Comparison of ENCODE assay signal across 24 cellular contexts in the genomic region with DNA sequence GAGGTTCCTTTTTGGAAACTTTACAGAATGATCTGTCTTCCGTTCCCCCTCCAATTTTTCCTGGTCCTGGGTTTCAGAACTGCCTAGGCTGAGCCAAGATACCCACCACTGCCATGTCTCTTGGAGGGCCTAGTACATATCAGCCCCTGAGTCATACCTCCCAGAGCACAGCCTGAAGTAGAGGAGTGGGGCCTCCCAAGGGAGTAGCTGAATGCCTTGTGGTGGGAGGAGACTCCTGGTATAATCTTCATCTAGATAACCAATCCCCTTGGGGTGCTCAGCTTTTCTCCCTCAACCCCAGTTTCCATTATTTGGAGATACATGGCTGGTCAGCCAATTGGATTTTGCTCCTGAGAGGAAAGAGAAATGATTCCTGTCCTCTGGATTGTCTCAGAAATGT. TPM values are rescaled to one million over a fixed set of nuclear protein-coding genes. Genes with fewer than 3 reads are reported as not detected.
DNase-seq lines count a peak whose midpoint lies in the region; ATAC-seq and TF ChIP-seq lines count a peak whose summit lies in the region.
"Had no signal": no experiment of that assay in that cellular context is flagged by ENCODE, and none has a peak within 500 bp of the region (broad histone marks: within the 10 kb centered on the region; RNA-seq: fewer than 3 reads in every experiment).

No MANE protein-coding gene starts in this region.

- peak; percentile 64 for ATAC-seq in WTC11
- no peak for ATAC-seq in GM19463 (IDR thresholded peaks at IDR 0.05; ENCODE audit: unreplicated experiment)
- ATAC-seq in HG02938 (IDR thresholded peaks at IDR 0.05; ENCODE audit: unreplicated experiment) = no peak
- ATAC-seq: activated T-cell treated with anti-CD3 and anti-CD28 coated beads, Interleukin-2, amount 50 U/mL, for 72 hours; body of pancreas; CD8-positive, alpha-beta T cell; GM23338; left lobe of liver had no signal

- peaks cover 34% of the 10 kb centered on the region for H3K4me1 Mint-ChIP-seq in WTC11
- H3K4me1 Mint-ChIP-seq: GM23338 had no signal

- DNase-seq in GM03348 (ENCODE audit: low spot score) (peak; percentile 32), WTC11 (ENCODE audit: low spot score) (no peak), fibroblast of the aortic adventitia (ENCODE audit: low read depth) (peak; percentile 80), pons (ENCODE audit: low spot score) (no peak), NCI-H446 treated with DMSO at 0.1 percent for 48 hours (lab: John Stamatoyannopoulos, UW) (no peak)
- DNase-seq: ACHN; activated naive CD4-positive, alpha-beta T cell treated with anti-CD3 and anti-CD28 coated beads, Interleukin-2, amount 50 U/mL, for 16 hours; activated T-cell treated with anti-CD3 and anti-CD28 coated beads, Interleukin-2, amount 50 U/mL, for 72 hours; body of pancreas; CD8-positive, alpha-beta T cell; dermis blood vessel endothelial cell; DMS79; midbrain; NCI-H1436 treated with DMSO at 0.1 percent for 48 hours; NCI-H2171 treated with DMSO at 0.1 percent for 48 hours; NCI-H82; PC-9; stimulated activated CD4-positive, alpha-beta T cell treated with anti-CD3 and anti-CD28 coated beads, Interleukin-4, amount 100 ng/mL, for 24 hours had no signal

- H3K27ac ChIP-seq in ACC112 (ENCODE audit: low read depth, low read length) = peak overlapping the region; percentile 20
- H3K27ac ChIP-seq: body of pancreas, PC-9 had no signal

- H3K36me3 ChIP-seq in ACC112 (ENCODE audit: insufficient read depth, low read length) = peaks cover 3% of the 10 kb centered on the region; the same call in 1 of the 2 replicates

- no peaks in the 10 kb centered on the region for H3K27me3 ChIP-seq in ACC112 (ENCODE audit: insufficient read depth, low read length)
- H3K27me3 ChIP-seq: body of pancreas had no signal

- peaks cover 24% of the 10 kb centered on the region for H3K4me1 ChIP-seq in ACC112 (ENCODE audit: control insufficient read depth, insufficient read depth, low read length, unreplicated experiment)
- H3K4me1 ChIP-seq: body of pancreas had no signal

- H3K4me3 Mint-ChIP-seq in WTC11 = no peak overlapping the region
- H3K4me3 Mint-ChIP-seq: activated T-cell treated with anti-CD3 and anti-CD28 coated beads, Interleukin-2, amount 50 U/mL, for 72 hours; CD8-positive, alpha-beta T cell; GM23338 had no signal

- no peak overlapping the region for H3K4me3 ChIP-seq in ACC112 (ENCODE audit: low read depth, low read length)
- no peak overlapping the region for H3K4me3 ChIP-seq in fibroblast of the aortic adventitia (ENCODE audit: low read depth, low read length)
- H3K4me3 ChIP-seq: body of pancreas, GM23338, PC-9, smooth muscle cell had no signal

- no peak overlapping the region for H2AFZ ChIP-seq in ACC112 (ENCODE audit: low read length, unreplicated experiment)
- H2AFZ ChIP-seq: GM23338, PC-9 had no signal

- POLR2A ChIA-PET in WTC11 (lab: Charles Lee) = no interaction called here

- peaks cover 35% of the 10 kb centered on the region for H3K79me2 ChIP-seq in ACC112 (ENCODE audit: control insufficient read depth, insufficient read depth, low read length, unreplicated experiment)

- TF ChIP-seq CTCF in WTC11 (IDR thresholded peaks at IDR 0.05) (no peak), fibroblast of the aortic adventitia (IDR thresholded peaks at IDR 0.05; ENCODE audit: insufficient read depth, low read length) (no peak)

- H3K27ac Mint-ChIP-seq in WTC11 = peak overlapping the region; percentile 46; the same call in 1 of the 2 replicates
- H3K27ac Mint-ChIP-seq: activated T-cell treated with anti-CD3 and anti-CD28 coated beads, Interleukin-2, amount 50 U/mL, for 72 hours; CD8-positive, alpha-beta T cell; GM23338 had no signal

- 0 out of 2 replicates have a peak, but pooled peaks cover 3% of the 10 kb centered on the region for H3K9me3 Mint-ChIP-seq in WTC11
- H3K9me3 Mint-ChIP-seq: CD8-positive, alpha-beta T cell had no signal

- CTCF ChIA-PET in WTC11 (lab: Charles Lee) = interaction anchor here (0.6 to 2.4 kb wide), 4 partner anchors 10 to 137 kb away, joined by 3 to 8 read pairs (median 3); no protein-coding TSS in a partner anchor

- no peaks in the 10 kb centered on the region for H3K27me3 Mint-ChIP-seq in WTC11 (ENCODE audit: low read depth)

- H3K36me3 Mint-ChIP-seq in WTC11 = peaks cover 23% of the 10 kb centered on the region

TF ChIP-seq in WTC11, 78 proteins besides CTCF, POLR2A, EP300 and RAD21:
- no peak for TF ChIP-seq SP1 (CRISPR knock-in tag; conservative IDR thresholded peaks at IDR 0.05)
- TF ChIP-seq ZBTB21 (CRISPR knock-in tag; IDR thresholded peaks at IDR 0.05; ENCODE audit: borderline replicate concordance) = no peak
- no peak for TF ChIP-seq TP53 (CRISPR knock-in tag; IDR thresholded peaks at IDR 0.05)
- TF ChIP-seq, protein P1, sequence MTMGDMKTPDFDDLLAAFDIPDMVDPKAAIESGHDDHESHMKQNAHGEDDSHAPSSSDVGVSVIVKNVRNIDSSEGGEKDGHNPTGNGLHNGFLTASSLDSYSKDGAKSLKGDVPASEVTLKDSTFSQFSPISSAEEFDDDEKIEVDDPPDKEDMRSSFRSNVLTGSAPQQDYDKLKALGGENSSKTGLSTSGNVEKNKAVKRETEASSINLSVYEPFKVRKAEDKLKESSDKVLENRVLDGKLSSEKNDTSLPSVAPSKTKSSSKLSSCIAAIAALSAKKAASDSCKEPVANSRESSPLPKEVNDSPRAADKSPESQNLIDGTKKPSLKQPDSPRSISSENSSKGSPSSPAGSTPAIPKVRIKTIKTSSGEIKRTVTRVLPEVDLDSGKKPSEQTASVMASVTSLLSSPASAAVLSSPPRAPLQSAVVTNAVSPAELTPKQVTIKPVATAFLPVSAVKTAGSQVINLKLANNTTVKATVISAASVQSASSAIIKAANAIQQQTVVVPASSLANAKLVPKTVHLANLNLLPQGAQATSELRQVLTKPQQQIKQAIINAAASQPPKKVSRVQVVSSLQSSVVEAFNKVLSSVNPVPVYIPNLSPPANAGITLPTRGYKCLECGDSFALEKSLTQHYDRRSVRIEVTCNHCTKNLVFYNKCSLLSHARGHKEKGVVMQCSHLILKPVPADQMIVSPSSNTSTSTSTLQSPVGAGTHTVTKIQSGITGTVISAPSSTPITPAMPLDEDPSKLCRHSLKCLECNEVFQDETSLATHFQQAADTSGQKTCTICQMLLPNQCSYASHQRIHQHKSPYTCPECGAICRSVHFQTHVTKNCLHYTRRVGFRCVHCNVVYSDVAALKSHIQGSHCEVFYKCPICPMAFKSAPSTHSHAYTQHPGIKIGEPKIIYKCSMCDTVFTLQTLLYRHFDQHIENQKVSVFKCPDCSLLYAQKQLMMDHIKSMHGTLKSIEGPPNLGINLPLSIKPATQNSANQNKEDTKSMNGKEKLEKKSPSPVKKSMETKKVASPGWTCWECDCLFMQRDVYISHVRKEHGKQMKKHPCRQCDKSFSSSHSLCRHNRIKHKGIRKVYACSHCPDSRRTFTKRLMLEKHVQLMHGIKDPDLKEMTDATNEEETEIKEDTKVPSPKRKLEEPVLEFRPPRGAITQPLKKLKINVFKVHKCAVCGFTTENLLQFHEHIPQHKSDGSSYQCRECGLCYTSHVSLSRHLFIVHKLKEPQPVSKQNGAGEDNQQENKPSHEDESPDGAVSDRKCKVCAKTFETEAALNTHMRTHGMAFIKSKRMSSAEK (CRISPR knock-in tag; IDR thresholded peaks at IDR 0.05; ENCODE audit: borderline replicate concordance) = no peak
- TF ChIP-seq TCF7 (CRISPR knock-in tag; IDR thresholded peaks at IDR 0.05; ENCODE audit: low read depth) = no peak
- TF ChIP-seq, protein P2, sequence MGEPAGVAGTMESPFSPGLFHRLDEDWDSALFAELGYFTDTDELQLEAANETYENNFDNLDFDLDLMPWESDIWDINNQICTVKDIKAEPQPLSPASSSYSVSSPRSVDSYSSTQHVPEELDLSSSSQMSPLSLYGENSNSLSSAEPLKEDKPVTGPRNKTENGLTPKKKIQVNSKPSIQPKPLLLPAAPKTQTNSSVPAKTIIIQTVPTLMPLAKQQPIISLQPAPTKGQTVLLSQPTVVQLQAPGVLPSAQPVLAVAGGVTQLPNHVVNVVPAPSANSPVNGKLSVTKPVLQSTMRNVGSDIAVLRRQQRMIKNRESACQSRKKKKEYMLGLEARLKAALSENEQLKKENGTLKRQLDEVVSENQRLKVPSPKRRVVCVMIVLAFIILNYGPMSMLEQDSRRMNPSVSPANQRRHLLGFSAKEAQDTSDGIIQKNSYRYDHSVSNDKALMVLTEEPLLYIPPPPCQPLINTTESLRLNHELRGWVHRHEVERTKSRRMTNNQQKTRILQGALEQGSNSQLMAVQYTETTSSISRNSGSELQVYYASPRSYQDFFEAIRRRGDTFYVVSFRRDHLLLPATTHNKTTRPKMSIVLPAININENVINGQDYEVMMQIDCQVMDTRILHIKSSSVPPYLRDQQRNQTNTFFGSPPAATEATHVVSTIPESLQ (CRISPR knock-in tag; IDR thresholded peaks at IDR 0.05) = no peak
- TF ChIP-seq ZNF396 (CRISPR knock-in tag; IDR thresholded peaks at IDR 0.05; ENCODE audit: borderline replicate concordance) = no peak
- no peak for TF ChIP-seq ZMAT4 (CRISPR knock-in tag; IDR thresholded peaks at IDR 0.05)
- no peak for TF ChIP-seq ETV6 (CRISPR knock-in tag; IDR thresholded peaks at IDR 0.05)

RNA-seq across cellular contexts. Expression of gene ZNF763, which starts 30.3 kb away (rescaled TPM):
- total RNA-seq in WTC11 (2021) = 2.4 to 3.1 TPM (median 2.9 TPM) in 3 replicates
- total RNA-seq in fibroblast of the aortic adventitia (ENCODE audit: low replicate concordance) = 0.27 and 3.4 TPM in 2 replicates

RNA-seq across cellular contexts. Expression of gene ZNF433, which starts 40.3 kb away (rescaled TPM):
- total RNA-seq in WTC11 (2021) (2.9 TPM in 3 replicates), fibroblast of the aortic adventitia (ENCODE audit: low replicate concordance) (1.9 and 4.9 TPM in 2 replicates)

RNA-seq across cellular contexts. Expression of gene ZNF878, which starts 57.6 kb away (rescaled TPM):
- 10.1 to 12.5 TPM (median 10.7 TPM) in 3 replicates for total RNA-seq in WTC11 (2021)
- total RNA-seq in fibroblast of the aortic adventitia (ENCODE audit: low replicate concordance) = not detected in 2 replicates
- total RNA-seq: CD8-positive, alpha-beta T cell had no signal

Comparison
In these comparisons a context has a peak if more than half of its experiments do, and no peak if none do; other contexts are left out.
1. DNase-seq: peak in GM03348 (single experiment) and fibroblast of the aortic adventitia (single experiment); none in WTC11 (single experiment), pons (single experiment) and NCI-H446 treated with DMSO at 0.1 percent for 48 hours (single experiment).
2. RNA of gene ZNF878, which starts 57.6 kb away (total RNA-seq): 10.1 to 12.5 TPM in WTC11; not detected in fibroblast of the aortic adventitia; every median in the first group is over 10 times any median in the second.